8 cellular contexts compared by ENCODE assay signal in genomic region chr2:237154050-237154638, GRCh38.
DNase-seq lines count a peak whose midpoint lies in the region; ATAC-seq, FAIRE-seq and TF ChIP-seq lines count a peak whose summit lies in the region.

No MANE protein-coding gene starts in this region.

- H3K4me1 ChIP-seq in astrocyte (ENCODE audit: insufficient read depth, low read length): peaks cover 29% of the 10 kb centered on the region

- H3K27me3 Mint-ChIP-seq in astrocyte (ENCODE audit: low read depth, unreplicated experiment): peaks cover 3% of the 10 kb centered on the region
- H3K27me3 Mint-ChIP-seq in stimulated activated naive CD8-positive, alpha-beta T cell treated with anti-CD3 and anti-CD28 coated beads, Interleukin-15, Interleukin-2, amounts not matched to agents 100 ng/mL and 50 ng/mL, for 24 hours: no peaks in the 10 kb centered on the region
- H3K27me3 Mint-ChIP-seq in activated T-helper 17 cell treated with anti-CD3 and anti-CD28 coated beads, Interleukin-2, amount 50 U/mL, for 72 hours: peaks cover 13% of the 10 kb centered on the region

- no peak overlapping the region for H3K4me3 ChIP-seq in astrocyte (ENCODE audit: insufficient read depth, low read depth, low read length)

- H3K4me3 Mint-ChIP-seq in astrocyte (ENCODE audit: unreplicated experiment): no peak overlapping the region
- no peak overlapping the region for H3K4me3 Mint-ChIP-seq in stimulated activated naive CD8-positive, alpha-beta T cell treated with anti-CD3 and anti-CD28 coated beads, Interleukin-15, Interleukin-2, amounts not matched to agents 100 ng/mL and 50 ng/mL, for 24 hours
- H3K4me3 Mint-ChIP-seq in activated T-helper 17 cell treated with anti-CD3 and anti-CD28 coated beads, Interleukin-2, amount 50 U/mL, for 72 hours: no peak overlapping the region

- no peaks in the 10 kb centered on the region for H3K79me2 ChIP-seq in astrocyte (ENCODE audit: insufficient read depth, low read length)

- peak overlapping the region; percentile 73 for H3K27ac Mint-ChIP-seq in astrocyte (ENCODE audit: unreplicated experiment)
- H3K27ac Mint-ChIP-seq in stimulated activated naive CD8-positive, alpha-beta T cell treated with anti-CD3 and anti-CD28 coated beads, Interleukin-15, Interleukin-2, amounts not matched to agents 100 ng/mL and 50 ng/mL, for 24 hours: peak overlapping the region; percentile 87
- H3K27ac Mint-ChIP-seq in activated T-helper 17 cell treated with anti-CD3 and anti-CD28 coated beads, Interleukin-2, amount 50 U/mL, for 72 hours: no peak overlapping the region

- peaks cover 5% of the 10 kb centered on the region for H3K36me3 Mint-ChIP-seq in astrocyte (ENCODE audit: low read depth, unreplicated experiment)
- H3K36me3 Mint-ChIP-seq in stimulated activated naive CD8-positive, alpha-beta T cell treated with anti-CD3 and anti-CD28 coated beads, Interleukin-15, Interleukin-2, amounts not matched to agents 100 ng/mL and 50 ng/mL, for 24 hours (ENCODE audit: low read depth): no peaks in the 10 kb centered on the region
- no peaks in the 10 kb centered on the region for H3K36me3 Mint-ChIP-seq in activated T-helper 17 cell treated with anti-CD3 and anti-CD28 coated beads, Interleukin-2, amount 50 U/mL, for 72 hours (ENCODE audit: low read depth)

- intact Hi-C loops in left colon (cut with DNase I, micrococcal nuclease): no loop called here

- H3K27me3 ChIP-seq in astrocyte (ENCODE audit: insufficient read depth, low read length): no peaks in the 10 kb centered on the region

- no peaks in the 10 kb centered on the region for H3K36me3 ChIP-seq in astrocyte (ENCODE audit: insufficient read depth, low read length)

- DNase-seq in EH (ENCODE audit: low read depth) (peak; percentile 70), HTR-8/SVneo (ENCODE audit: insufficient read length, low spot score) (peak; percentile 42), SKM-1 treated with dmso at 0.1 percent for 144 hours (lab: John Stamatoyannopoulos, UW; ENCODE audit: unreplicated experiment) (peak; percentile 32), astrocyte (ENCODE audit: low read depth) (peak; percentile 52), left colon (no peak)

- FAIRE-seq in HTR-8/SVneo (lab: Jason Lieb, UNC) (peak; percentile 9), astrocyte (lab: Jason Lieb, UNC) (peak; percentile 55)

- ATAC-seq in left colon: peak; percentile 50
- ATAC-seq in HG03342 (IDR thresholded peaks at IDR 0.05; ENCODE audit: unreplicated experiment): no peak
- no peak for ATAC-seq in activated T-helper 17 cell treated with anti-CD3 and anti-CD28 coated beads, Interleukin-2, amount 50 U/mL, for 72 hours (replicated peaks)

- H3K9me3 ChIP-seq in astrocyte (ENCODE audit: insufficient read depth, low read depth, low read length): no peaks in the 10 kb centered on the region

- TF ChIP-seq CTCF in astrocyte (IDR thresholded peaks at IDR 0.05; ENCODE audit: insufficient read depth, low read depth, low read length): peak; percentile 91

- no peak overlapping the region for H3K9ac ChIP-seq in astrocyte (ENCODE audit: low read length)

- no peaks in the 10 kb centered on the region for H4K20me1 ChIP-seq in astrocyte (ENCODE audit: insufficient read depth, low read length)

- H3K9me3 Mint-ChIP-seq in astrocyte (ENCODE audit: unreplicated experiment): peaks cover 1% of the 10 kb centered on the region
- no peaks in the 10 kb centered on the region for H3K9me3 Mint-ChIP-seq in stimulated activated naive CD8-positive, alpha-beta T cell treated with anti-CD3 and anti-CD28 coated beads, Interleukin-15, Interleukin-2, amounts not matched to agents 100 ng/mL and 50 ng/mL, for 24 hours
- H3K9me3 Mint-ChIP-seq in activated T-helper 17 cell treated with anti-CD3 and anti-CD28 coated beads, Interleukin-2, amount 50 U/mL, for 72 hours: no peaks in the 10 kb centered on the region

- no peak overlapping the region for H2AFZ ChIP-seq in astrocyte (ENCODE audit: low read depth, low read length)

- no peak overlapping the region for H3K4me2 ChIP-seq in astrocyte (ENCODE audit: low read length)

- peaks cover 35% of the 10 kb centered on the region for H3K4me1 Mint-ChIP-seq in astrocyte (ENCODE audit: low read depth, unreplicated experiment)
- H3K4me1 Mint-ChIP-seq in stimulated activated naive CD8-positive, alpha-beta T cell treated with anti-CD3 and anti-CD28 coated beads, Interleukin-15, Interleukin-2, amounts not matched to agents 100 ng/mL and 50 ng/mL, for 24 hours (ENCODE audit: low read depth): peaks cover 62% of the 10 kb centered on the region
- peaks cover 21% of the 10 kb centered on the region for H3K4me1 Mint-ChIP-seq in activated T-helper 17 cell treated with anti-CD3 and anti-CD28 coated beads, Interleukin-2, amount 50 U/mL, for 72 hours

- H3K27ac ChIP-seq in astrocyte (ENCODE audit: low read depth, low read length): no peak overlapping the region

Comparison
In these comparisons a context has a peak if more than half of its experiments do, and no peak if none do; other contexts are left out.
1. DNase-seq: peak in EH (single experiment), HTR-8/SVneo (single experiment), SKM-1 treated with dmso at 0.1 percent for 144 hours (single experiment) and astrocyte (single experiment); none in left colon (0 of 2).